11 cellular contexts compared by ENCODE assay signal in the genomic region with DNA sequence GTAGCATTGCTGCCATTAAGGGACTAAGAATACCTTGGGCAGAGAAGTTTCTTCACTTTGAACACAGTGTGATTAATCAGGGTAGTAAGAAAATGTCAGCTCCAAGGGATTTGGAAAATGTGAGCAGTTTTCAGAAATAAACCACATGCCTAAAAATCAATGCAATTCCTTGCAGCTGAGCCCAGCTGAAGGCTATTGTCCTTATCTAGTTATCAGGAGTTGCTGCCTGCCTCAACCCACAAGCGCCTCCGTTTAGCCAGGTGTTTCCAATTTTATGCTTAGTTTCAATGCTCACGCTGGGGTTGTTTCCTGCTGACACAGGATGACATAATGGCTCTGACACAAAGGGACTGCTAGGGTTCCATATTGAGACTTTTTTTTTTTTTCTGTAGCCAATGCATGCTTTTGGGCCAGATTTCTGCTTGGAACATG.
DNase-seq lines count a peak whose midpoint lies in the region; ATAC-seq, FAIRE-seq and TF ChIP-seq lines count a peak whose summit lies in the region.
"Had no signal": no experiment of that assay in that cellular context is flagged by ENCODE, and none has a peak within 500 bp of the region (broad histone marks: within the 10 kb centered on the region; RNA-seq: fewer than 3 reads in every experiment).

No MANE protein-coding gene starts in this region.

- H3K9ac ChIP-seq in endothelial cell of umbilical vein (replicated peaks; ENCODE audit: extremely low read depth, insufficient read depth, low read length) = no peak overlapping the region

- H3K27me3 Mint-ChIP-seq in activated CD8-positive, alpha-beta T cell treated with anti-CD3 and anti-CD28 coated beads for 36 hours = no peaks in the 10 kb centered on the region
- H3K27me3 Mint-ChIP-seq in activated CD8-positive, alpha-beta T cell treated with anti-CD3 and anti-CD28 coated beads, Interleukin-2, amount 10 ng/mL, durations not matched to agents 7 days and 5 days (ENCODE audit: low read depth) = no peaks in the 10 kb centered on the region
- H3K27me3 Mint-ChIP-seq: activated naive CD8-positive, alpha-beta T cell had no signal

- no peak overlapping the region for H3K27ac ChIP-seq in endothelial cell of umbilical vein (ENCODE audit: insufficient read depth, low read depth, low read length)
- H3K27ac ChIP-seq: C4-2B had no signal

- no peak for ATAC-seq in activated CD8-positive, alpha-beta T cell treated with anti-CD3 and anti-CD28 coated beads for 36 hours
- no peak for ATAC-seq in activated CD8-positive, alpha-beta T cell treated with anti-CD3 and anti-CD28 coated beads, Interleukin-2, amount 10 ng/mL, durations not matched to agents 7 days and 5 days
- no peak for ATAC-seq in HG03442 (IDR thresholded peaks at IDR 0.05; ENCODE audit: unreplicated experiment)

- H3K9me3 Mint-ChIP-seq in activated CD8-positive, alpha-beta T cell treated with anti-CD3 and anti-CD28 coated beads for 36 hours = peaks cover 3% of the 10 kb centered on the region
- H3K9me3 Mint-ChIP-seq in activated CD8-positive, alpha-beta T cell treated with anti-CD3 and anti-CD28 coated beads, Interleukin-2, amount 10 ng/mL, durations not matched to agents 7 days and 5 days (ENCODE audit: insufficient read depth) = no peaks in the 10 kb centered on the region

- BruUV-seq in endothelial cell of umbilical vein (replicated peaks; lab: Mats Ljungman, UMichigan) = no TSS peak

- TF ChIP-seq CTCF in activated CD8-positive, alpha-beta T cell treated with anti-CD3 and anti-CD28 coated beads for 36 hours (IDR thresholded peaks at IDR 0.05) = no peak
- TF ChIP-seq CTCF in endothelial cell of umbilical vein (IDR thresholded peaks at IDR 0.05; ENCODE audit: extremely low read depth in 1 of 2, insufficient read depth in 1 of 2, low read depth in 1 of 2, low read length in 2 of 2) = no peak

- no peak overlapping the region for H3K4me3 ChIP-seq in endothelial cell of umbilical vein (replicated peaks in 1 of 3; ENCODE audit: insufficient read depth in 1 of 3, low read depth in 1 of 3, low read length in 3 of 3)
- H3K4me3 ChIP-seq: lung had no signal

- no peak overlapping the region for H3K4me3 Mint-ChIP-seq in activated CD8-positive, alpha-beta T cell treated with anti-CD3 and anti-CD28 coated beads for 36 hours
- no peak overlapping the region for H3K4me3 Mint-ChIP-seq in activated CD8-positive, alpha-beta T cell treated with anti-CD3 and anti-CD28 coated beads, Interleukin-2, amount 10 ng/mL, durations not matched to agents 7 days and 5 days
- H3K4me3 Mint-ChIP-seq: activated naive CD8-positive, alpha-beta T cell had no signal

- H4K20me1 ChIP-seq in endothelial cell of umbilical vein (replicated peaks; ENCODE audit: control insufficient read depth, extremely low read depth, insufficient read depth, low read length) = no peaks in the 10 kb centered on the region

- peaks cover 2% of the 10 kb centered on the region for H3K36me3 Mint-ChIP-seq in activated CD8-positive, alpha-beta T cell treated with anti-CD3 and anti-CD28 coated beads for 36 hours (ENCODE audit: low read depth)
- no peaks in the 10 kb centered on the region for H3K36me3 Mint-ChIP-seq in activated CD8-positive, alpha-beta T cell treated with anti-CD3 and anti-CD28 coated beads, Interleukin-2, amount 10 ng/mL, durations not matched to agents 7 days and 5 days (ENCODE audit: low read depth)
- H3K36me3 Mint-ChIP-seq: activated naive CD8-positive, alpha-beta T cell had no signal

- DNase-seq in activated CD8-positive, alpha-beta T cell treated with anti-CD3 and anti-CD28 coated beads for 36 hours = peak; percentile 13
- no peak for DNase-seq in activated CD8-positive, alpha-beta T cell treated with anti-CD3 and anti-CD28 coated beads, Interleukin-2, amount 10 ng/mL, durations not matched to agents 7 days and 5 days
- DNase-seq in NCI-H2081 (lab: John Stamatoyannopoulos, UW) (peak; percentile 75 to 95), endothelial cell of umbilical vein (ENCODE audit: low read depth, low spot score) (peak; percentile 11), retina (peak; percentile 47), kidney glomerular epithelial cell (lab: John Stamatoyannopoulos, UW) (no peak), DMS79 treated with DMSO at 0.1 percent for 48 hours (lab: John Stamatoyannopoulos, UW) (no peak)

- no peaks in the 10 kb centered on the region for H3K9me3 ChIP-seq in endothelial cell of umbilical vein (replicated peaks; ENCODE audit: control insufficient read depth, insufficient read depth, low read length)

- dilution Hi-C loops in endothelial cell of umbilical vein (cut with MboI; ENCODE audit: extremely low pct_ligation_motif_present, low sequenced_read_pairs) = no loop called here

- H3K4me1 ChIP-seq in endothelial cell of umbilical vein (ENCODE audit: control insufficient read depth, extremely low read depth, insufficient read depth, low read length) = no peaks in the 10 kb centered on the region

- CTCF ChIA-PET in activated CD8-positive, alpha-beta T cell treated with anti-CD3 and anti-CD28 coated beads for 36 hours (lab: Charles Lee) = no interaction called here
- CTCF ChIA-PET in activated CD8-positive, alpha-beta T cell treated with anti-CD3 and anti-CD28 coated beads, Interleukin-2, amount 10 ng/mL, durations not matched to agents 7 days and 5 days (lab: Charles Lee) = interaction anchor here (0.9 kb wide), 1 partner anchor 9 kb away, joined by 3 read pairs; no protein-coding TSS in a partner anchor
- CTCF ChIA-PET in endothelial cell of umbilical vein (lab: Charles Lee) = no interaction called here

- no peaks in the 10 kb centered on the region for H3K36me3 ChIP-seq in endothelial cell of umbilical vein (ENCODE audit: control insufficient read depth in 2 of 2, extremely low read depth in 1 of 2, insufficient read depth in 2 of 2, low read length in 2 of 2)

- peaks cover 0 to 4% of the 10 kb centered on the region in 2 experiments for H3K27me3 ChIP-seq in endothelial cell of umbilical vein (ENCODE audit: control insufficient read depth in 2 of 2, insufficient read depth in 2 of 2, low read length in 2 of 2)

- no peaks in the 10 kb centered on the region for H3K9me1 ChIP-seq in endothelial cell of umbilical vein (replicated peaks; ENCODE audit: control insufficient read depth, extremely low read depth, insufficient read depth, low read length)

- no peak overlapping the region for H2AFZ ChIP-seq in endothelial cell of umbilical vein (ENCODE audit: low read depth, low read length)

- H3K27ac Mint-ChIP-seq in activated CD8-positive, alpha-beta T cell treated with anti-CD3 and anti-CD28 coated beads for 36 hours = no peak overlapping the region
- no peak overlapping the region for H3K27ac Mint-ChIP-seq in activated CD8-positive, alpha-beta T cell treated with anti-CD3 and anti-CD28 coated beads, Interleukin-2, amount 10 ng/mL, durations not matched to agents 7 days and 5 days
- H3K27ac Mint-ChIP-seq: activated naive CD8-positive, alpha-beta T cell had no signal

- POLR2A ChIA-PET in activated CD8-positive, alpha-beta T cell treated with anti-CD3 and anti-CD28 coated beads for 36 hours (lab: Charles Lee) = no interaction called here
- POLR2A ChIA-PET in activated CD8-positive, alpha-beta T cell treated with anti-CD3 and anti-CD28 coated beads, Interleukin-2, amount 10 ng/mL, durations not matched to agents 7 days and 5 days (lab: Charles Lee) = no interaction called here
- POLR2A ChIA-PET in endothelial cell of umbilical vein (lab: Charles Lee) = no interaction called here

- intact Hi-C loops in activated CD8-positive, alpha-beta T cell treated with anti-CD3 and anti-CD28 coated beads for 36 hours (cut with micrococcal nuclease) = no loop called here
- intact Hi-C loops in endothelial cell of umbilical vein (cut with micrococcal nuclease) = no loop called here

- H3K79me2 ChIP-seq in endothelial cell of umbilical vein (ENCODE audit: control insufficient read depth, insufficient read depth, low read length) = no peaks in the 10 kb centered on the region

- no peak overlapping the region for H3K4me2 ChIP-seq in endothelial cell of umbilical vein (ENCODE audit: insufficient read depth, low read length)

- TF ChIP-seq POLR2A in endothelial cell of umbilical vein (IDR thresholded peaks at IDR 0.05; ENCODE audit: low read depth, low read length) = no peak

- peaks cover 4% of the 10 kb centered on the region for H3K4me1 Mint-ChIP-seq in activated CD8-positive, alpha-beta T cell treated with anti-CD3 and anti-CD28 coated beads for 36 hours (ENCODE audit: low read depth)
- H3K4me1 Mint-ChIP-seq in activated CD8-positive, alpha-beta T cell treated with anti-CD3 and anti-CD28 coated beads, Interleukin-2, amount 10 ng/mL, durations not matched to agents 7 days and 5 days (ENCODE audit: low read depth) = peaks cover 3% of the 10 kb centered on the region

- no peak for FAIRE-seq in endothelial cell of umbilical vein (lab: Jason Lieb, UNC)

TF ChIP-seq in endothelial cell of umbilical vein, 7 proteins besides CTCF, POLR2A, EP300 and RAD21:
- TF ChIP-seq EZH2 (IDR thresholded peaks at IDR 0.05; ENCODE audit: borderline replicate concordance, low read depth, low read length, severe bottlenecking) = no peak
- no peak for TF ChIP-seq MYC (IDR thresholded peaks at IDR 0.05; ENCODE audit: low read depth, low read length)
- peak; percentile 6 for TF ChIP-seq JUN (IDR thresholded peaks at IDR 0.05; ENCODE audit: borderline replicate concordance, insufficient read depth, insufficient read length, low read depth)
- TF ChIP-seq FOS (IDR thresholded peaks at IDR 0.05; ENCODE audit: borderline replicate concordance, insufficient read depth, low read length) = no peak
- TF ChIP-seq POLR2AphosphoS5 (IDR thresholded peaks at IDR 0.05; ENCODE audit: insufficient read depth, low read depth, low read length) = no peak
- TF ChIP-seq, protein P1, sequence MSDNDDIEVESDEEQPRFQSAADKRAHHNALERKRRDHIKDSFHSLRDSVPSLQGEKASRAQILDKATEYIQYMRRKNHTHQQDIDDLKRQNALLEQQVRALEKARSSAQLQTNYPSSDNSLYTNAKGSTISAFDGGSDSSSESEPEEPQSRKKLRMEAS (IDR thresholded peaks at IDR 0.05; ENCODE audit: insufficient read depth, insufficient read length) = no peak
- TF ChIP-seq GATA2 (IDR thresholded peaks at IDR 0.05; ENCODE audit: insufficient read depth, insufficient read length, low read depth, low read length) = peak; percentile 29

Comparison
In these comparisons a context has a peak if more than half of its experiments do, and no peak if none do; other contexts are left out.
1. DNase-seq: peak in activated CD8-positive, alpha-beta T cell treated with anti-CD3 and anti-CD28 coated beads for 36 hours (single experiment), NCI-H2081 (2 of 2), endothelial cell of umbilical vein (single experiment) and retina (single experiment); none in activated CD8-positive, alpha-beta T cell treated with anti-CD3 and anti-CD28 coated beads, Interleukin-2, amount 10 ng/mL, durations not matched to agents 7 days and 5 days (single experiment), kidney glomerular epithelial cell (single experiment) and DMS79 treated with DMSO at 0.1 percent for 48 hours (single experiment).